ENCODE assay signal across 19 cellular contexts in the genomic region with DNA sequence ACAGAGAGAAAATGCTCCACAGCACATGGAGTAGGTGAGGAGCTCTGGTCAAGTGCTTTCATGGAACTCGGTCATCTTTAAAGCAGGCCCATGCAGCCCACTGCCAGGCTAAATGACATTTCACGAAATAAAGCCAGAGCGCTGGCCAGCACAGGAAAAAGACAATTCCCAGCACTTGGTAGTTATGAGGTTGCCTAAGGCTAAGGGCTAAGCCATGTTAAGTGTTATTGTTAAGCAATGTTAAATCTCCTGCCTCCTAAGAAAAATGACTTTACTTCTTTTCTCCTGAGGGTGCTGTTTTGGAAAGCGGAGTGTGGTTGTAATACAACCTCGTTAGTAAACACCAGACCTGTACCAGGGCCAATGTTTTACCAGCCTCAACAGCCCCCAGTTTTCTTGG.
"Had no signal": no experiment of that assay in that cellular context is flagged by ENCODE, and none has a peak within 500 bp of the region (broad histone marks: within the 10 kb centered on the region; RNA-seq: fewer than 3 reads in every experiment).

No MANE protein-coding gene starts in this region.

- H3K27me3 ChIP-seq: gastroesophageal sphincter, left lung, sigmoid colon, testis, tibial nerve had no signal

- H3K4me3 ChIP-seq: esophagus squamous epithelium, gastroesophageal sphincter, left lung, lower lobe of right lung, prostate gland, sigmoid colon, skin epidermis, testis, tibial nerve had no signal

- H3K27ac ChIP-seq: esophagus squamous epithelium, gastroesophageal sphincter, left lung, lower lobe of right lung, parathyroid adenoma, prostate gland, sigmoid colon, skin epidermis, testis, tibial nerve had no signal

- DNase-seq: effector memory CD8-positive, alpha-beta T cell; esophagus squamous epithelium; foreskin fibroblast; left lung; lower lobe of right lung; midbrain; occipital lobe; sigmoid colon; stimulated activated CD4-positive, alpha-beta T cell treated with anti-CD3 and anti-CD28 coated beads, Interleukin-2, amount 100 ng/mL, for 24 hours; stimulated activated CD4-positive, alpha-beta T cell treated with anti-CD3 and anti-CD28 coated beads, Interleukin-4, amount 100 ng/mL, for 4 hours; stimulated activated naive B cell treated with anti-CD40 and anti-IgM and Interleukin-4, amounts not matched to agents 10 μg/mL and 1 μg/mL and 100 μg/mL, for 72 hours; stimulated activated naive CD8-positive, alpha-beta T cell treated with anti-CD3 and anti-CD28 coated beads, Interleukin-15, amount 100 ng/mL, for 72 hours; testis had no signal

- H3K9me3 ChIP-seq: esophagus squamous epithelium, gastroesophageal sphincter, left lung, lower lobe of right lung, prostate gland, sigmoid colon, testis, tibial nerve had no signal

- H3K4me1 ChIP-seq: esophagus squamous epithelium, gastroesophageal sphincter, left lung, lower lobe of right lung, prostate gland, sigmoid colon, testis, tibial nerve had no signal

- H2AFZ ChIP-seq: parathyroid adenoma had no signal

- H3K79me2 ChIP-seq: parathyroid adenoma had no signal

- H3K9ac ChIP-seq: parathyroid adenoma had no signal

- ATAC-seq: effector memory CD8-positive, alpha-beta T cell; gastroesophageal sphincter; left lung; lower lobe of right lung; natural killer cell treated with Interleukin-12 subunit alpha and Interleukin-12 subunit beta and Interleukin-15 and Interleukin-18, amount 100 ng/mL, for 72 hours; stimulated activated naive B cell treated with anti-CD40 and anti-IgM and Interleukin-4, amounts not matched to agents 10 μg/mL and 1 μg/mL and 100 μg/mL, for 72 hours; stimulated activated naive CD8-positive, alpha-beta T cell treated with anti-CD3 and anti-CD28 coated beads, Interleukin-15, amount 100 ng/mL, for 72 hours had no signal

- H3K36me3 ChIP-seq: esophagus squamous epithelium, left lung, lower lobe of right lung, prostate gland, sigmoid colon had no signal
